24 cellular contexts compared by ENCODE assay signal in the genomic region with DNA sequence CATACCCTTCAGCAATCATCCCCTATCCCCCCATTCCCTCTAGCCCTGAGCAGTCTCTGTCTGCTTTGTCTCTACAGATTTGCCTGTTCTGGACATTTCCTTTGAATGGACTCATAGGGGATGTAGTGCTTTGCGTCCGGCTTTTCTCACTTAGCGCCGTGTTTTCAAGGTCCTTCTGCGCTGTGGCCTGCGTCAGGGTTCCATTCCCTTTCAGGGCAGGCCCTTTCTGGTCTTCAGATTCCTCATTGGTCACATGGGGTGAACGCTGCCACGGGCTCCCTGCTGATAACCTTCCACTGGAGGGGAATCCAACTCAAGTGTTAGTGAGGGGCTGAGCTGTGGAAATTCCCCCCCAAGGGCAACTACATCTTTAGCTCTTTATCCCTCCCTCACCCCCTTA. TPM values are rescaled to one million over a fixed set of nuclear protein-coding genes. Genes with fewer than 3 reads are reported as not detected.
"Had no signal": no experiment of that assay in that cellular context is flagged by ENCODE, and none has a peak within 500 bp of the region (broad histone marks: within the 10 kb centered on the region; RNA-seq: fewer than 3 reads in every experiment).

No MANE protein-coding gene starts in this region.

- H3K9me3 Mint-ChIP-seq: effector memory CD8-positive, alpha-beta T cell; memory B cell; natural killer cell; stimulated activated naive CD8-positive, alpha-beta T cell treated with anti-CD3 and anti-CD28 coated beads, Interleukin-15, amount 100 ng/mL, for 72 hours had no signal

- H3K4me1 ChIP-seq: pancreas, right lobe of liver, suprapubic skin, thyroid gland had no signal

- DNase-seq: dermis blood vessel endothelial cell; effector memory CD8-positive, alpha-beta T cell; natural killer cell; occipital lobe; pancreas; right lobe of liver; stimulated activated CD4-positive, alpha-beta T cell treated with anti-CD3 and anti-CD28 coated beads, Interleukin-12 subunit alpha, Interleukin-12 subunit beta, amount 100 ng/mL, for 4 hours; stimulated activated CD4-positive, alpha-beta T cell treated with anti-CD3 and anti-CD28 coated beads, Interleukin-1b, Interleukin-23, amount 100 ng/mL, for 48 hours; stimulated activated CD4-positive, alpha-beta T cell treated with anti-CD3 and anti-CD28 coated beads, Interleukin-4, amount 100 ng/mL, for 1 hour; stimulated activated CD8-positive, alpha-beta memory T cell treated with anti-CD3 and anti-CD28 coated beads, Interleukin-4, amount 100 ng/mL, for 48 hours; stimulated activated naive CD4-positive, alpha-beta T cell; stimulated activated naive CD8-positive, alpha-beta T cell treated with anti-CD3 and anti-CD28 coated beads, Interleukin-15, amount 100 ng/mL, for 72 hours; thyroid gland; upper lobe of left lung had no signal

- H3K36me3 ChIP-seq: pancreas, right lobe of liver, suprapubic skin, thyroid gland, upper lobe of left lung had no signal

- H3K27me3 ChIP-seq: thyroid gland, upper lobe of left lung had no signal

- H3K27ac Mint-ChIP-seq: effector memory CD8-positive, alpha-beta T cell; memory B cell; natural killer cell; stimulated activated naive CD8-positive, alpha-beta T cell treated with anti-CD3 and anti-CD28 coated beads, Interleukin-15, amount 100 ng/mL, for 72 hours had no signal

- FAIRE-seq: frontal cortex, keratinocyte, pancreas, urothelium cell line had no signal

- H3K4me3 Mint-ChIP-seq: effector memory CD8-positive, alpha-beta T cell; memory B cell; natural killer cell; stimulated activated naive CD8-positive, alpha-beta T cell treated with anti-CD3 and anti-CD28 coated beads, Interleukin-15, amount 100 ng/mL, for 72 hours had no signal

- H3K9me3 ChIP-seq: pancreas, right lobe of liver, suprapubic skin, thyroid gland, upper lobe of left lung had no signal

- H3K4me1 Mint-ChIP-seq: memory B cell; natural killer cell; stimulated activated naive CD8-positive, alpha-beta T cell treated with anti-CD3 and anti-CD28 coated beads, Interleukin-15, amount 100 ng/mL, for 72 hours had no signal

- H3K36me3 Mint-ChIP-seq: memory B cell, natural killer cell had no signal

- ATAC-seq: effector memory CD8-positive, alpha-beta T cell; natural killer cell; right lobe of liver; stimulated activated naive CD8-positive, alpha-beta T cell treated with anti-CD3 and anti-CD28 coated beads, Interleukin-15, amount 100 ng/mL, for 72 hours had no signal

- H3K4me3 ChIP-seq: coronary artery, lung, pancreas, right lobe of liver, smooth muscle cell, suprapubic skin, thyroid gland, upper lobe of left lung had no signal

- H3K27ac ChIP-seq: coronary artery, pancreas, right lobe of liver, suprapubic skin, thyroid gland, upper lobe of left lung had no signal

RNA-seq across cellular contexts. Expression of a gene that starts 36.4 kb away (rescaled TPM):
- total RNA-seq: frontal cortex, liver, mononuclear cell, natural killer cell, occipital lobe had no signal
